ENCODE assay signal across 18 cellular contexts in the genomic region with DNA sequence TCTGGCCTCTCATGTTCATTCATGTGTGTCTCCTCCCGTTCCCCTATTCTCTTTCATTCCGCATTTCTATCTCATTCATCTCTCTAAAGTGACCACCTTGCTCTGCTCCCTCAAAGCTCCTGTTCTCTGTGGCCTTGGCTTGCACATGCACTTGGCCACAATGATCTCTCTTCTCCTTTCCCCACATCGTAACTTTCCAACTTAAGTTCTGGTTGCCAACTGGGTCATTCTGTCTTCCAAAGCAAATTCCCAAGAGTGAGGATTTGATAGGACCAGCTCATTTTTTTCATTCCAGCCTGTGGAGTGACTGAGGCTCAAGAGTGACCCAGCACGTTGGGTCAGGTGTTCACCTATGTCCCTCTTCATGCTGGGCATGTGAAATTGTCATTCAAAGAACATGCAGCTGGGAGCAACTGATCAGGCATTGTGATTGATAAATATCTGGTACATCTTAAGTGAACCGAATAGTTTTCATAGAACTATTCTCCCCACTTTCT. TPM values are rescaled to one million over a fixed set of nuclear protein-coding genes. Genes with fewer than 3 reads are reported as not detected.
DNase-seq lines count a peak whose midpoint lies in the region.
"Had no signal": no experiment of that assay in that cellular context is flagged by ENCODE, and none has a peak within 500 bp of the region (broad histone marks: within the 10 kb centered on the region; RNA-seq: fewer than 3 reads in every experiment).

No MANE protein-coding gene starts in this region.

- CTCF ChIA-PET in activated CD4-positive, alpha-beta T cell treated with anti-CD3 and anti-CD28 coated beads, Interleukin-2, amount 10 ng/mL, durations not matched to agents 7 days and 5 days (lab: Charles Lee), result interaction anchor here (1.4 kb wide), 1 partner anchor 15 kb away, joined by 4 read pairs; the partner anchor contains the start of gene ITGA6

- no peak overlapping the region for H3K4me3 Mint-ChIP-seq in activated CD4-positive, alpha-beta T cell treated with anti-CD3 and anti-CD28 coated beads, Interleukin-2, amount 10 ng/mL, durations not matched to agents 7 days and 5 days
- no peak overlapping the region for H3K4me3 Mint-ChIP-seq in activated CD4-positive, alpha-beta T cell treated with anti-CD3 and anti-CD28 coated beads, Interleukin-2, amount 10 ng/mL, durations not matched to agents 24 days and 14 days
- H3K4me3 Mint-ChIP-seq: CD8-positive, alpha-beta T cell; GM23338; HFFc6 had no signal

- no peaks in the 10 kb centered on the region for H3K27me3 ChIP-seq in trophoblast cell (ENCODE audit: insufficient read depth, low read length)

- no peaks in the 10 kb centered on the region for H3K79me2 ChIP-seq in trophoblast cell (ENCODE audit: control insufficient read depth, insufficient read depth, low read length, poor library complexity)

- no peak overlapping the region for H3K9ac ChIP-seq in trophoblast cell (ENCODE audit: low read length)

- no peak overlapping the region for H3K4me2 ChIP-seq in trophoblast cell (ENCODE audit: low read length)
- H3K4me2 ChIP-seq: A549, GM23338 had no signal

- H3K27ac ChIP-seq in trophoblast cell (ENCODE audit: low read depth, low read length), result no peak overlapping the region
- H3K27ac ChIP-seq: 22Rv1, A549 had no signal

- H3K27me3 Mint-ChIP-seq in activated CD4-positive, alpha-beta T cell treated with anti-CD3 and anti-CD28 coated beads, Interleukin-2, amount 10 ng/mL, durations not matched to agents 7 days and 5 days, result peaks cover 13% of the 10 kb centered on the region
- peaks cover 19% of the 10 kb centered on the region for H3K27me3 Mint-ChIP-seq in activated CD4-positive, alpha-beta T cell treated with anti-CD3 and anti-CD28 coated beads, Interleukin-2, amount 10 ng/mL, durations not matched to agents 24 days and 14 days

- H3K27ac Mint-ChIP-seq in activated CD4-positive, alpha-beta T cell treated with anti-CD3 and anti-CD28 coated beads, Interleukin-2, amount 10 ng/mL, durations not matched to agents 7 days and 5 days, result peak overlapping the region; percentile 10
- H3K27ac Mint-ChIP-seq in activated CD4-positive, alpha-beta T cell treated with anti-CD3 and anti-CD28 coated beads, Interleukin-2, amount 10 ng/mL, durations not matched to agents 24 days and 14 days, result no peak overlapping the region
- H3K27ac Mint-ChIP-seq: CD8-positive, alpha-beta T cell; GM23338; HFFc6 had no signal

- no peak overlapping the region for H3K18ac ChIP-seq in trophoblast cell (ENCODE audit: low read length)

- no peak overlapping the region for H3K4ac ChIP-seq in trophoblast cell (ENCODE audit: low read depth, low read length)

- H3K4me1 ChIP-seq in trophoblast cell (ENCODE audit: control insufficient read depth in 1 of 2, insufficient read depth in 2 of 2, low read length in 2 of 2), result no peaks in the 10 kb centered on the region
- H3K4me1 ChIP-seq: A549 had no signal

- no peak overlapping the region for H3K23ac ChIP-seq in trophoblast cell (ENCODE audit: low read length)

- H3K9me3 ChIP-seq in trophoblast cell (ENCODE audit: insufficient read depth, low read depth, low read length), result no peaks in the 10 kb centered on the region
- H3K9me3 ChIP-seq: A549 had no signal

- H4K91ac ChIP-seq in trophoblast cell (ENCODE audit: low read depth, low read length), result no peak overlapping the region

- no peak overlapping the region for H2BK12ac ChIP-seq in trophoblast cell (ENCODE audit: low read length)

- intact Hi-C loops in activated CD4-positive, alpha-beta T cell treated with anti-CD3 and anti-CD28 coated beads, Interleukin-2, amount 10 ng/mL, durations not matched to agents 24 days and 14 days (cut with micrococcal nuclease), result no loop called here

- no peak overlapping the region for H4K8ac ChIP-seq in trophoblast cell (ENCODE audit: low read depth, low read length)

- no peaks in the 10 kb centered on the region for H3K79me1 ChIP-seq in trophoblast cell (ENCODE audit: low read length)

- no peaks in the 10 kb centered on the region for H3K4me1 Mint-ChIP-seq in activated CD4-positive, alpha-beta T cell treated with anti-CD3 and anti-CD28 coated beads, Interleukin-2, amount 10 ng/mL, durations not matched to agents 7 days and 5 days
- H3K4me1 Mint-ChIP-seq in activated CD4-positive, alpha-beta T cell treated with anti-CD3 and anti-CD28 coated beads, Interleukin-2, amount 10 ng/mL, durations not matched to agents 24 days and 14 days, result no peaks in the 10 kb centered on the region
- H3K4me1 Mint-ChIP-seq: GM23338 had no signal

- H3K4me3 ChIP-seq in trophoblast cell (ENCODE audit: low read depth, low read length), result no peak overlapping the region
- H3K4me3 ChIP-seq: A549, GM23338 had no signal

- no peak overlapping the region for H2BK120ac ChIP-seq in trophoblast cell (ENCODE audit: insufficient read depth, low read length, poor library complexity)

- DNase-seq in DMS79 treated with DMSO at 0.1 percent for 48 hours (lab: John Stamatoyannopoulos, UW) (peak; percentile 91), DMS79 (lab: John Stamatoyannopoulos, UW) (no peak), NCI-H69 (lab: John Stamatoyannopoulos, UW) (peak; percentile 8), trophoblast cell (peak; percentile 17 to 72), germinal center (ENCODE audit: low spot score) (no peak), SKM-1 treated with dmso at 0.1 percent for 144 hours (lab: John Stamatoyannopoulos, UW; ENCODE audit: unreplicated experiment) (no peak)
- DNase-seq in activated CD4-positive, alpha-beta T cell treated with anti-CD3 and anti-CD28 coated beads, Interleukin-2, amount 10 ng/mL, durations not matched to agents 7 days and 5 days, result no peak
- no peak for DNase-seq in activated CD4-positive, alpha-beta T cell treated with anti-CD3 and anti-CD28 coated beads, Interleukin-2, amount 10 ng/mL, durations not matched to agents 24 days and 14 days
- DNase-seq: AML-193; CD8-positive, alpha-beta T cell; COR-L47; GF-D8; H7; HFFc6; IMR-90 had no signal

- POLR2A ChIA-PET in activated CD4-positive, alpha-beta T cell treated with anti-CD3 and anti-CD28 coated beads, Interleukin-2, amount 10 ng/mL, durations not matched to agents 7 days and 5 days (lab: Charles Lee), result no interaction called here

- no peak overlapping the region for H2AK5ac ChIP-seq in trophoblast cell (ENCODE audit: low read length)

- no peak overlapping the region for H2AFZ ChIP-seq in trophoblast cell (ENCODE audit: insufficient read depth, low read length, poor library complexity)
- H2AFZ ChIP-seq: GM23338 had no signal

- WGBS in trophoblast cell (ENCODE audit: extremely low coverage, insufficient coverage, insufficient read length), result no CpG with 5 or more reads among the region's 5 CpGs

- no peak overlapping the region for H4K12ac ChIP-seq in trophoblast cell (ENCODE audit: low read depth, low read length)

- peaks cover 7% of the 10 kb centered on the region for H3K9me3 Mint-ChIP-seq in activated CD4-positive, alpha-beta T cell treated with anti-CD3 and anti-CD28 coated beads, Interleukin-2, amount 10 ng/mL, durations not matched to agents 7 days and 5 days
- H3K9me3 Mint-ChIP-seq in activated CD4-positive, alpha-beta T cell treated with anti-CD3 and anti-CD28 coated beads, Interleukin-2, amount 10 ng/mL, durations not matched to agents 24 days and 14 days, result peaks cover 3% of the 10 kb centered on the region
- H3K9me3 Mint-ChIP-seq: CD8-positive, alpha-beta T cell; GM23338; HFFc6 had no signal

- no peaks in the 10 kb centered on the region for H3K36me3 ChIP-seq in trophoblast cell (ENCODE audit: control insufficient read depth in 1 of 2, insufficient read depth in 2 of 2, low read length in 2 of 2)

- H2BK5ac ChIP-seq in trophoblast cell (ENCODE audit: low read depth, low read length, poor library complexity), result no peak overlapping the region

- no peak overlapping the region for H3K14ac ChIP-seq in trophoblast cell (ENCODE audit: low read length)

- no peaks in the 10 kb centered on the region for H3K36me3 Mint-ChIP-seq in activated CD4-positive, alpha-beta T cell treated with anti-CD3 and anti-CD28 coated beads, Interleukin-2, amount 10 ng/mL, durations not matched to agents 7 days and 5 days (ENCODE audit: low read depth)
- no peaks in the 10 kb centered on the region for H3K36me3 Mint-ChIP-seq in activated CD4-positive, alpha-beta T cell treated with anti-CD3 and anti-CD28 coated beads, Interleukin-2, amount 10 ng/mL, durations not matched to agents 24 days and 14 days (ENCODE audit: low read depth)
- H3K36me3 Mint-ChIP-seq: CD8-positive, alpha-beta T cell had no signal

RNA-seq across cellular contexts. Expression of gene ITGA6, which starts 14.3 kb away (rescaled TPM):
- 10 to 100 TPM; 46.7 to 47.2 TPM for total RNA-seq in activated CD4-positive, alpha-beta T cell treated with anti-CD3 and anti-CD28 coated beads, Interleukin-2, amount 10 ng/mL, durations not matched to agents 7 days and 5 days
- 0.68 and 0.85 TPM in 2 replicates for total RNA-seq in activated CD4-positive, alpha-beta T cell treated with anti-CD3 and anti-CD28 coated beads, Interleukin-2, amount 10 ng/mL, durations not matched to agents 24 days and 14 days
- 26.5 and 28.2 TPM in 2 replicates for polyA plus RNA-seq in trophoblast cell (2013)

Comparison
In these comparisons a context has a peak if more than half of its experiments do, and no peak if none do; other contexts are left out.
1. DNase-seq: peak in DMS79 treated with DMSO at 0.1 percent for 48 hours (single experiment), NCI-H69 (single experiment) and trophoblast cell (2 of 2); none in DMS79 (single experiment), activated CD4-positive, alpha-beta T cell treated with anti-CD3 and anti-CD28 coated beads, Interleukin-2, amount 10 ng/mL, durations not matched to agents 7 days and 5 days (single experiment), activated CD4-positive, alpha-beta T cell treated with anti-CD3 and anti-CD28 coated beads, Interleukin-2, amount 10 ng/mL, durations not matched to agents 24 days and 14 days (single experiment), germinal center (single experiment) and SKM-1 treated with dmso at 0.1 percent for 144 hours (single experiment).
2. RNA of gene ITGA6, which starts 14.3 kb away (total RNA-seq): 46.7 to 47.2 TPM in activated CD4-positive, alpha-beta T cell treated with anti-CD3 and anti-CD28 coated beads, Interleukin-2, amount 10 ng/mL, durations not matched to agents 7 days and 5 days; 0.68 to 0.85 TPM in activated CD4-positive, alpha-beta T cell treated with anti-CD3 and anti-CD28 coated beads, Interleukin-2, amount 10 ng/mL, durations not matched to agents 24 days and 14 days; every median in the first group is over 10 times any median in the second.